ENCODE assay signal across 8 cellular contexts in the genomic region with DNA sequence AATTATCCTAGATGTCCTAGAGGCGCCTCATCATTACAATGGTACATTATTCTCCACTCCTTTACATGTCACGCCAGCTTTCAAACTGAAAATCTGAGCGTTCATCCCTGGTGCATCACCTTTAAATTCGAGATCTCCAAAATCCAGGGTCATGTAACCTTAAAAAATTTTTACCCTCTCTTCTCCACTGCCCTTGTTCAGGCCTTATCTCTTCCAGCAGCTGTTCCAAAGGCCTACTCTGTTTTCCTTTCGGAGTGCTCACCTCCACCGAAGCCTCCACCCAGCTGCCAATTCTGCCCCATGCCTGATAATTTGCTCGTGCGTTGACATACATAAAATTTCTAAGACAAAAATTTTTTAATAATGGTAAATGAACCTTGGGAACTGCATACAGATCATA. TPM values are rescaled to one million over a fixed set of nuclear protein-coding genes. Genes with fewer than 3 reads are reported as not detected.
DNase-seq lines count a peak whose midpoint lies in the region; ATAC-seq and TF ChIP-seq lines count a peak whose summit lies in the region.

No MANE protein-coding gene starts in this region.

- H3K9me3 Mint-ChIP-seq in activated CD4-positive, alpha-beta T cell treated with anti-CD3 and anti-CD28 coated beads, Interleukin-2, amount 10 ng/mL, durations not matched to agents 7 days and 5 days: no peaks in the 10 kb centered on the region
- H3K9me3 Mint-ChIP-seq in T-helper 2 cell treated with Interferon-gamma antibody and Interleukin-4, amounts not matched to agents 5 μg/mL and 100 μg/mL, for 36 hours: no peaks in the 10 kb centered on the region
- H3K9me3 Mint-ChIP-seq in glutamatergic neuron (ENCODE audit: unreplicated experiment): no peaks in the 10 kb centered on the region
- no peaks in the 10 kb centered on the region for H3K9me3 Mint-ChIP-seq in stimulated activated memory B cell treated with anti-CD40 and anti-IgM and Interleukin-4, amounts not matched to agents 10 μg/mL and 1 μg/mL and 100 μg/mL, for 72 hours

- no peak for DNase-seq in activated CD4-positive, alpha-beta T cell treated with anti-CD3 and anti-CD28 coated beads, Interleukin-2, amount 10 ng/mL, durations not matched to agents 7 days and 5 days
- DNase-seq in activated CD4-positive, alpha-beta T cell treated with anti-CD3 and anti-CD28 coated beads for 1 hour: no peak
- DNase-seq in T-helper 2 cell treated with Interferon-gamma antibody and Interleukin-4, amounts not matched to agents 5 μg/mL and 100 μg/mL, for 36 hours (ENCODE audit: low spot score): no peak
- DNase-seq in glutamatergic neuron: no peak
- DNase-seq in left colon: no peak
- DNase-seq in NCI-H1105 treated with DMSO at 0.1 percent for 48 hours (lab: John Stamatoyannopoulos, UW): no peak

- TF ChIP-seq CTCF in glutamatergic neuron (IDR thresholded peaks at IDR 0.05; ENCODE audit: partially characterized antibody, unreplicated experiment): no peak

- POLR2A ChIA-PET in activated CD4-positive, alpha-beta T cell treated with anti-CD3 and anti-CD28 coated beads, Interleukin-2, amount 10 ng/mL, durations not matched to agents 7 days and 5 days (lab: Charles Lee): no interaction called here

- peaks cover 26% of the 10 kb centered on the region for H3K4me1 Mint-ChIP-seq in activated CD4-positive, alpha-beta T cell treated with anti-CD3 and anti-CD28 coated beads, Interleukin-2, amount 10 ng/mL, durations not matched to agents 7 days and 5 days
- peaks cover 26% of the 10 kb centered on the region for H3K4me1 Mint-ChIP-seq in T-helper 2 cell treated with Interferon-gamma antibody and Interleukin-4, amounts not matched to agents 5 μg/mL and 100 μg/mL, for 36 hours (ENCODE audit: low read depth)
- H3K4me1 Mint-ChIP-seq in glutamatergic neuron (ENCODE audit: low read depth, unreplicated experiment): peaks cover 8% of the 10 kb centered on the region
- H3K4me1 Mint-ChIP-seq in stimulated activated memory B cell treated with anti-CD40 and anti-IgM and Interleukin-4, amounts not matched to agents 10 μg/mL and 1 μg/mL and 100 μg/mL, for 72 hours: peaks cover 25% of the 10 kb centered on the region

- intact Hi-C loops in left colon (cut with DNase I, micrococcal nuclease): no loop called here

- ATAC-seq in stimulated activated memory B cell treated with anti-CD40 and anti-IgM and Interleukin-4, amounts not matched to agents 10 μg/mL and 1 μg/mL and 100 μg/mL, for 72 hours: no peak
- ATAC-seq in left colon (no peak), HG03439 (IDR thresholded peaks at IDR 0.05; ENCODE audit: unreplicated experiment) (no peak)

- no peaks in the 10 kb centered on the region for H3K27me3 Mint-ChIP-seq in activated CD4-positive, alpha-beta T cell treated with anti-CD3 and anti-CD28 coated beads, Interleukin-2, amount 10 ng/mL, durations not matched to agents 7 days and 5 days
- H3K27me3 Mint-ChIP-seq in T-helper 2 cell treated with Interferon-gamma antibody and Interleukin-4, amounts not matched to agents 5 μg/mL and 100 μg/mL, for 36 hours (ENCODE audit: low read depth): no peaks in the 10 kb centered on the region
- H3K27me3 Mint-ChIP-seq in glutamatergic neuron (ENCODE audit: unreplicated experiment): peaks cover 3% of the 10 kb centered on the region
- no peaks in the 10 kb centered on the region for H3K27me3 Mint-ChIP-seq in stimulated activated memory B cell treated with anti-CD40 and anti-IgM and Interleukin-4, amounts not matched to agents 10 μg/mL and 1 μg/mL and 100 μg/mL, for 72 hours

- CTCF ChIA-PET in activated CD4-positive, alpha-beta T cell treated with anti-CD3 and anti-CD28 coated beads, Interleukin-2, amount 10 ng/mL, durations not matched to agents 7 days and 5 days (lab: Charles Lee): no interaction called here

- H3K27ac Mint-ChIP-seq in activated CD4-positive, alpha-beta T cell treated with anti-CD3 and anti-CD28 coated beads, Interleukin-2, amount 10 ng/mL, durations not matched to agents 7 days and 5 days: peak overlapping the region; percentile 95
- peak overlapping the region; percentile 71 for H3K27ac Mint-ChIP-seq in T-helper 2 cell treated with Interferon-gamma antibody and Interleukin-4, amounts not matched to agents 5 μg/mL and 100 μg/mL, for 36 hours
- no peak overlapping the region for H3K27ac Mint-ChIP-seq in glutamatergic neuron (ENCODE audit: unreplicated experiment)
- H3K27ac Mint-ChIP-seq in stimulated activated memory B cell treated with anti-CD40 and anti-IgM and Interleukin-4, amounts not matched to agents 10 μg/mL and 1 μg/mL and 100 μg/mL, for 72 hours: peak overlapping the region; percentile 94

- peak overlapping the region; percentile 89 for H3K4me3 Mint-ChIP-seq in activated CD4-positive, alpha-beta T cell treated with anti-CD3 and anti-CD28 coated beads, Interleukin-2, amount 10 ng/mL, durations not matched to agents 7 days and 5 days
- H3K4me3 Mint-ChIP-seq in T-helper 2 cell treated with Interferon-gamma antibody and Interleukin-4, amounts not matched to agents 5 μg/mL and 100 μg/mL, for 36 hours: peak overlapping the region; percentile 88
- peak overlapping the region; percentile 82 for H3K4me3 Mint-ChIP-seq in glutamatergic neuron (ENCODE audit: unreplicated experiment)
- H3K4me3 Mint-ChIP-seq in stimulated activated memory B cell treated with anti-CD40 and anti-IgM and Interleukin-4, amounts not matched to agents 10 μg/mL and 1 μg/mL and 100 μg/mL, for 72 hours: peak overlapping the region; percentile 87

- peaks cover 41% of the 10 kb centered on the region for H3K36me3 Mint-ChIP-seq in activated CD4-positive, alpha-beta T cell treated with anti-CD3 and anti-CD28 coated beads, Interleukin-2, amount 10 ng/mL, durations not matched to agents 7 days and 5 days (ENCODE audit: low read depth)
- H3K36me3 Mint-ChIP-seq in T-helper 2 cell treated with Interferon-gamma antibody and Interleukin-4, amounts not matched to agents 5 μg/mL and 100 μg/mL, for 36 hours (ENCODE audit: low read depth): peaks cover 38% of the 10 kb centered on the region
- no peaks in the 10 kb centered on the region for H3K36me3 Mint-ChIP-seq in glutamatergic neuron (ENCODE audit: unreplicated experiment)
- peaks cover 25% of the 10 kb centered on the region for H3K36me3 Mint-ChIP-seq in stimulated activated memory B cell treated with anti-CD40 and anti-IgM and Interleukin-4, amounts not matched to agents 10 μg/mL and 1 μg/mL and 100 μg/mL, for 72 hours

RNA-seq across cellular contexts. Expression of a gene that starts 1.0 kb away (rescaled TPM):
- total RNA-seq in activated CD4-positive, alpha-beta T cell treated with anti-CD3 and anti-CD28 coated beads, Interleukin-2, amount 10 ng/mL, durations not matched to agents 7 days and 5 days: 10 to 100 TPM; 23.2 to 25.4 TPM
- total RNA-seq in glutamatergic neuron (ENCODE audit: unreplicated experiment) (14.4 TPM), left colon (10 to 100 TPM; 16.2 to 18.6 TPM)

RNA-seq across cellular contexts. Expression of a gene that starts 1.3 kb away (rescaled TPM):
- total RNA-seq in activated CD4-positive, alpha-beta T cell treated with anti-CD3 and anti-CD28 coated beads, Interleukin-2, amount 10 ng/mL, durations not matched to agents 7 days and 5 days: 10 to 100 TPM; 83.4 to 90.6 TPM
- total RNA-seq in glutamatergic neuron (ENCODE audit: unreplicated experiment) (23.5 TPM), left colon (10 to 100 TPM; 16.8 to 29.2 TPM)
